Comparison of ENCODE assay signal across 1 cellular context in the genomic region with DNA sequence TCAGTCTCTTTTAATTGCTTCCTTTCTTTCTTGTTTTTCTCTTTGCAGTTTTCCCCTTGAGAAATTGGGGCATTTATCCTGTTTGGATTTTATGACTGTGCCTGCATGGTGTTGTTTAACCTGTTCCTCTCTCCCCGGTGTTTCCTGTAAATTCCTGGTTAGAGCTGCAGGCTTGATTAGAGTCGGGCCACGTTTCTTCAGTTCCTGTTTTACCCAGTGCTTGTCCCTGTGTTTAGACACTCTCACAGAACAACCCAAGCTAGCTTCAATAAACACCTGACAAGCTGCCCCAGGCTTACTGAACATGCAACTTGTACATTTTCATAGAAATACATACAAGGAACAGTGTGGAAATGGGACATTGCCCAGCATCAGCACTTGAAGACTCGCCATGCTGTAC.
A peak's percentile ranks its signal among the peaks of the same experiment; 100 is the strongest.
TF ChIP-seq lines count a peak whose summit lies in the region.

No MANE protein-coding gene starts in this region.

TF ChIP-seq in GM12878, 131 proteins besides CTCF, POLR2A, EP300 and RAD21:
- TF ChIP-seq SPI1 (IDR thresholded peaks at IDR 0.05; ENCODE audit: borderline replicate concordance, insufficient read depth, low read depth, low read length) (peak; percentile 51; the same call in 1 of the 2 replicates), CBFB (IDR thresholded peaks at IDR 0.05; ENCODE audit: low read depth) (no peak)
TF ChIP-seq in GM12878: peak in this region for 1.
